In the genomic region with DNA sequence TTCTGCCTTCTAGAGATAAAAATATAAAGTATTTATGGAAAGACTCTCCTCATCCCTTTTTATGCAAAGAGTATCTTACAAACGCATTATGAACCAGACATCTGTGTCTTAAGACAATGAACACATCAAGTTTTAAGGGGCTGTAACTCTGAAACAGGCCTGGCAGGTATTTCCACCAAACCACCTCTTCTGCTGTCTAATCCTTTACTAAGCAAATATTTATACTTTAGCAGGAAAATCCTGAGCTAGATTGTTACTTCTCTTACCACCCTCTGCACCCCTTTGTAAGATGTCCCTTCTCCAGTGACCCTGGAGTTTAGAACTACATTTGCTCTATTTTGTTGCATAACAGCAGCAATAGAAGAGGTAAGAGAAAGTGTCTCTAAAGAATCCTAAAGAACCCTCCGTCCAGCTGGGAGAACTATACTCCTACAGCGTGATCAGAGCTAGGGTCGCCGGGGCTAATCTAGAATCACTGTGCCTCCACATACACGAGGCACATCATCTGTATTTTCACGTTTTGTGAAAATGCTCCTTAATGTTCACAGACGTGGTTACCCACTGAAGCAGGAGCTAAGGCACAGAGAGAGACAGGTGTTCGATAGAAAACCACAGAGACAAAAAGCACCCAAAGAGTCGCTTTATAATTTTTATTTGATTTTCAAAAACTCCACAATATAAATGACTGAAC, we compare ENCODE assay signal across 13 cellular contexts.
DNase-seq lines count a peak whose midpoint lies in the region; ATAC-seq lines count a peak whose summit lies in the region.
"Had no signal": no experiment of that assay in that cellular context is flagged by ENCODE, and none has a peak within 500 bp of the region (broad histone marks: within the 10 kb centered on the region; RNA-seq: fewer than 3 reads in every experiment).

No MANE protein-coding gene starts in this region.

- peak overlapping the region in 7 of 11 experiments; percentile 3 to 71 (median 53); a peak in 8 of 22 replicates for H3K4me2 ChIP-seq in BLaER1 treated with 17β-estradiol and CSF1 and Interleukin-3, amounts not matched to agents 10 nM and 100 nM

- peak overlapping the region; percentile 90 for H3K27ac Mint-ChIP-seq in activated CD4-positive, alpha-beta memory T cell treated with anti-CD3 and anti-CD28 coated beads for 36 hours
- peak overlapping the region; percentile 62 for H3K27ac Mint-ChIP-seq in memory B cell

- DNase-seq in DMS53 treated with DMSO at 0.1 percent for 48 hours (lab: John Stamatoyannopoulos, UW; ENCODE audit: unreplicated experiment) (peak; percentile 14), memory B cell (ENCODE audit: low spot score in 2 of 2) (no peak), 8988T (no peak)
- no peak for DNase-seq in activated CD4-positive, alpha-beta memory T cell treated with anti-CD3 and anti-CD28 coated beads for 36 hours
- DNase-seq in stimulated activated naive CD4-positive, alpha-beta T cell treated with Interleukin-2 at 50 U/mL for 16 hours (lab: John Stamatoyannopoulos, UW), result no peak
- DNase-seq: Kasumi-1; NCI-H2081 treated with DMSO at 0.1 percent for 48 hours; stimulated activated CD4-positive, alpha-beta T cell treated with anti-CD3 and anti-CD28 coated beads, Interleukin-4, amount 100 ng/mL, for 1 hour had no signal

- no peaks in the 10 kb centered on the region for H4K20me1 ChIP-seq in BLaER1 treated with 17β-estradiol and CSF1 and Interleukin-3, amounts not matched to agents 10 nM and 100 nM

- CTCF ChIA-PET in activated CD4-positive, alpha-beta memory T cell treated with anti-CD3 and anti-CD28 coated beads for 36 hours (lab: Charles Lee), result interaction anchor here (1.4 to 2.2 kb wide), 2 partner anchors 10 to 79 kb away, joined by 3 to 5 read pairs; no protein-coding TSS in a partner anchor

- H3K36me3 Mint-ChIP-seq in activated CD4-positive, alpha-beta memory T cell treated with anti-CD3 and anti-CD28 coated beads for 36 hours, result no peaks in the 10 kb centered on the region
- H3K36me3 Mint-ChIP-seq in memory B cell, result no peaks in the 10 kb centered on the region

- H3K9me3 ChIP-seq in BLaER1 treated with 17β-estradiol and CSF1 and Interleukin-3, amounts not matched to agents 10 nM and 100 nM (replicated peaks in 1 of 11), result no peaks in the 10 kb centered on the region
- H3K9me3 ChIP-seq: BLaER1 had no signal

- no peaks in the 10 kb centered on the region for H3K27me3 Mint-ChIP-seq in activated CD4-positive, alpha-beta memory T cell treated with anti-CD3 and anti-CD28 coated beads for 36 hours
- no peaks in the 10 kb centered on the region for H3K27me3 Mint-ChIP-seq in memory B cell
- H3K27me3 Mint-ChIP-seq: dendritic cell treated with granulocyte-macrophage colony-stimulating factor and Interleukin-4, amounts not matched to agents 40 ng/mL and 50 ng/mL, for 4 days had no signal

- no peak overlapping the region for H3K27ac ChIP-seq in BLaER1 treated with 17β-estradiol and CSF1 and Interleukin-3, amounts not matched to agents 10 nM and 100 nM
- H3K27ac ChIP-seq: BLaER1 had no signal

- H3K4me1 Mint-ChIP-seq in activated CD4-positive, alpha-beta memory T cell treated with anti-CD3 and anti-CD28 coated beads for 36 hours (ENCODE audit: low read depth), result peaks cover 94% of the 10 kb centered on the region
- H3K4me1 Mint-ChIP-seq in memory B cell, result peaks cover 49% of the 10 kb centered on the region

- H3K4me3 Mint-ChIP-seq in activated CD4-positive, alpha-beta memory T cell treated with anti-CD3 and anti-CD28 coated beads for 36 hours, result peak overlapping the region; percentile 71
- peak overlapping the region; percentile 46 for H3K4me3 Mint-ChIP-seq in memory B cell
- H3K4me3 Mint-ChIP-seq: dendritic cell treated with granulocyte-macrophage colony-stimulating factor and Interleukin-4, amounts not matched to agents 40 ng/mL and 50 ng/mL, for 4 days had no signal

- H3K4me1 ChIP-seq in BLaER1 treated with 17β-estradiol and CSF1 and Interleukin-3, amounts not matched to agents 10 nM and 100 nM, result peaks cover 18 to 37% (median 24%) of the 10 kb centered on the region in 10 experiments; a peak in 19 of 20 replicates

- H3K36me3 ChIP-seq in BLaER1 treated with 17β-estradiol and CSF1 and Interleukin-3, amounts not matched to agents 10 nM and 100 nM, result no peaks in the 10 kb centered on the region
- H3K36me3 ChIP-seq: BLaER1 had no signal

- H3K27me3 ChIP-seq in BLaER1 treated with 17β-estradiol and CSF1 and Interleukin-3, amounts not matched to agents 10 nM and 100 nM, result peaks cover 37 to 57% (median 46%) of the 10 kb centered on the region in 11 experiments

- no peaks in the 10 kb centered on the region for H3K9me3 Mint-ChIP-seq in activated CD4-positive, alpha-beta memory T cell treated with anti-CD3 and anti-CD28 coated beads for 36 hours
- H3K9me3 Mint-ChIP-seq in memory B cell, result no peaks in the 10 kb centered on the region
- H3K9me3 Mint-ChIP-seq: dendritic cell treated with granulocyte-macrophage colony-stimulating factor and Interleukin-4, amounts not matched to agents 40 ng/mL and 50 ng/mL, for 4 days had no signal

- H3K4me3 ChIP-seq in BLaER1 treated with 17β-estradiol and CSF1 and Interleukin-3, amounts not matched to agents 10 nM and 100 nM, result no peak overlapping the region
- H3K4me3 ChIP-seq: BLaER1 had no signal

- POLR2A ChIA-PET in activated CD4-positive, alpha-beta memory T cell treated with anti-CD3 and anti-CD28 coated beads for 36 hours (lab: Charles Lee), result interaction anchor here (0.8 to 2.1 kb wide), 7 partner anchors 11 to 323 kb away, joined by 3 to 8 read pairs (median 3); no protein-coding TSS in a partner anchor

- H3K9ac ChIP-seq in BLaER1 treated with 17β-estradiol and CSF1 and Interleukin-3, amounts not matched to agents 10 nM and 100 nM, result no peak overlapping the region
- H3K9ac ChIP-seq: BLaER1 had no signal

- intact Hi-C loops in activated CD4-positive, alpha-beta memory T cell treated with anti-CD3 and anti-CD28 coated beads for 36 hours (cut with micrococcal nuclease), result no loop called here

- peak; percentile 65 for ATAC-seq in memory B cell (ENCODE audit: low read depth)
- no peak for ATAC-seq in GM21515 (IDR thresholded peaks at IDR 0.05; ENCODE audit: unreplicated experiment)
- no peak for ATAC-seq in GM21528 (IDR thresholded peaks at IDR 0.05; ENCODE audit: low FRiP score, unreplicated experiment)
